8 cellular contexts compared by ENCODE assay signal in genomic region chr15:42920281-42921048, GRCh38. TPM values are rescaled to one million over a fixed set of nuclear protein-coding genes. Genes with fewer than 3 reads are reported as not detected.
DNase-seq lines count a peak whose midpoint lies in the region; ATAC-seq and FAIRE-seq lines count a peak whose summit lies in the region.

Gene TTBK2 (minus strand): TSS chr15:42920778. CDS start chr15:42878617, 42,161 bp downstream.

- H3K9me3 Mint-ChIP-seq in activated CD8-positive, alpha-beta memory T cell treated with anti-CD3 and anti-CD28 coated beads, Interleukin-2, amount 10 ng/mL, durations not matched to agents 7 days and 5 days (ENCODE audit: low read depth), result no peaks in the 10 kb centered on the region

- H3K4me3 Mint-ChIP-seq in activated CD8-positive, alpha-beta memory T cell treated with anti-CD3 and anti-CD28 coated beads, Interleukin-2, amount 10 ng/mL, durations not matched to agents 7 days and 5 days, result peak within 1 kb of the TSS; percentile 95

- H4K8ac ChIP-seq in mesendoderm (ENCODE audit: low read depth, low read length), result peak within 1 kb of the TSS; percentile 30

- H4K5ac ChIP-seq in mesendoderm (ENCODE audit: low read length), result no peak within 1 kb of the TSS

- peak; percentile 94 for FAIRE-seq in HTR-8/SVneo (lab: Jason Lieb, UNC)

- H3K9ac ChIP-seq in endocrine pancreas (ENCODE audit: control insufficient read depth, insufficient read depth, low read length) (peak within 1 kb of the TSS; percentile 90), mesendoderm (ENCODE audit: low read length) (peak within 1 kb of the TSS; percentile 43)

- peak; percentile 87 for ATAC-seq in GM21367 (IDR thresholded peaks at IDR 0.05; ENCODE audit: unreplicated experiment)
- ATAC-seq in activated CD8-positive, alpha-beta memory T cell treated with anti-CD3 and anti-CD28 coated beads, Interleukin-2, amount 10 ng/mL, durations not matched to agents 7 days and 5 days, result peak; percentile 97

- H3K18ac ChIP-seq in mesendoderm (ENCODE audit: low read length), result peak within 1 kb of the TSS; percentile 40

- peaks cover 3% of the 10 kb centered on the region for H3K36me3 Mint-ChIP-seq in activated CD8-positive, alpha-beta memory T cell treated with anti-CD3 and anti-CD28 coated beads, Interleukin-2, amount 10 ng/mL, durations not matched to agents 7 days and 5 days

- peak within 1 kb of the TSS; percentile 89 for H3K27ac Mint-ChIP-seq in activated CD8-positive, alpha-beta memory T cell treated with anti-CD3 and anti-CD28 coated beads, Interleukin-2, amount 10 ng/mL, durations not matched to agents 7 days and 5 days

- H3K36me3 ChIP-seq in endocrine pancreas (ENCODE audit: control insufficient read depth, insufficient read depth, low read length) (no peaks in the 10 kb centered on the region), mesendoderm (ENCODE audit: control insufficient read depth, insufficient read depth, low read length) (no peaks in the 10 kb centered on the region)

- H3K27me3 ChIP-seq in endocrine pancreas (ENCODE audit: control insufficient read depth, insufficient read depth, low read length) (no peaks in the 10 kb centered on the region), mesendoderm (ENCODE audit: insufficient read depth, low read length, poor library complexity) (no peaks in the 10 kb centered on the region)

- H3K4me1 ChIP-seq in endocrine pancreas (ENCODE audit: control insufficient read depth, insufficient read depth, low read length) (peaks cover 12% of the 10 kb centered on the region), mesendoderm (ENCODE audit: control insufficient read depth, low read depth, low read length) (peaks cover 4% of the 10 kb centered on the region)

- no peak within 1 kb of the TSS for H2AK5ac ChIP-seq in mesendoderm (ENCODE audit: low read length)

- no peak within 1 kb of the TSS for H3K4ac ChIP-seq in mesendoderm (ENCODE audit: low read depth, low read length)

- H3K4me3 ChIP-seq in endocrine pancreas (ENCODE audit: control insufficient read depth, insufficient read depth, low read length) (peak within 1 kb of the TSS; percentile 89), mesendoderm (ENCODE audit: low read length) (peak within 1 kb of the TSS; percentile 45)

- H3K4me2 ChIP-seq in mesendoderm (ENCODE audit: low read length), result peak within 1 kb of the TSS; percentile 86

- H2BK5ac ChIP-seq in mesendoderm (ENCODE audit: low read length), result no peak within 1 kb of the TSS

- H3K79me2 ChIP-seq in mesendoderm (ENCODE audit: control insufficient read depth, insufficient read depth, low read length), result no peaks in the 10 kb centered on the region

- H3K56ac ChIP-seq in mesendoderm (ENCODE audit: low read length), result peak within 1 kb of the TSS; percentile 79

- whole genome bisulfite sequencing in mesendoderm (ENCODE audit: extremely low coverage, insufficient coverage, low lambda C conversion rate), result no CpG with 5 or more reads among the region's 75 CpGs

- no peak within 1 kb of the TSS for H2BK120ac ChIP-seq in mesendoderm (ENCODE audit: low read depth, low read length)

- H3K27ac ChIP-seq in mesendoderm (ENCODE audit: low read depth, low read length), result peak within 1 kb of the TSS; percentile 9

- H3K79me1 ChIP-seq in mesendoderm (ENCODE audit: low read length), result no peaks in the 10 kb centered on the region

- no peak within 1 kb of the TSS for H2BK15ac ChIP-seq in mesendoderm (replicated peaks; ENCODE audit: low read depth)

- H3K23ac ChIP-seq in mesendoderm (ENCODE audit: low read length), result no peak within 1 kb of the TSS

- no peaks in the 10 kb centered on the region for H3K27me3 Mint-ChIP-seq in activated CD8-positive, alpha-beta memory T cell treated with anti-CD3 and anti-CD28 coated beads, Interleukin-2, amount 10 ng/mL, durations not matched to agents 7 days and 5 days

- CTCF ChIA-PET in activated CD8-positive, alpha-beta memory T cell treated with anti-CD3 and anti-CD28 coated beads, Interleukin-2, amount 10 ng/mL, durations not matched to agents 7 days and 5 days (lab: Charles Lee), result interaction anchor here (1.9 kb wide), 1 partner anchor 216 kb away, joined by 12 read pairs; no protein-coding TSS in a partner anchor

- H3K9me3 ChIP-seq in endocrine pancreas (ENCODE audit: control insufficient read depth, low read length), result no peaks in the 10 kb centered on the region

- DNase-seq in COLO829 (ENCODE audit: low spot score) (peak; percentile 91), HTR-8/SVneo (ENCODE audit: insufficient read length, low spot score) (peak; percentile 93), NOMO-1 treated with dmso at 0.1 percent for 144 hours (lab: John Stamatoyannopoulos, UW; ENCODE audit: unreplicated experiment) (peak; percentile 97), mesendoderm (peak; percentile 99)
- peak; percentile 98 for DNase-seq in activated CD8-positive, alpha-beta memory T cell treated with anti-CD3 and anti-CD28 coated beads, Interleukin-2, amount 10 ng/mL, durations not matched to agents 7 days and 5 days
- DNase-seq in stimulated activated CD8-positive, alpha-beta memory T cell treated with anti-CD3 and anti-CD28 coated beads, Interleukin-15, amount 100 ng/mL, for 1 hour (ENCODE audit: low read depth), result peak; percentile 93

- H3K4me1 Mint-ChIP-seq in activated CD8-positive, alpha-beta memory T cell treated with anti-CD3 and anti-CD28 coated beads, Interleukin-2, amount 10 ng/mL, durations not matched to agents 7 days and 5 days, result peaks cover 38% of the 10 kb centered on the region

RNA-seq across cellular contexts. Expression of gene TTBK2, which starts in this region (rescaled TPM):
- total RNA-seq in activated CD8-positive, alpha-beta memory T cell treated with anti-CD3 and anti-CD28 coated beads, Interleukin-2, amount 10 ng/mL, durations not matched to agents 7 days and 5 days, result 10 to 100 TPM; 12.9 to 20.0 TPM
- 3.1 TPM for polyA plus RNA-seq in mesendoderm (2013, experiment 1 of 2)
- 3.3 TPM for polyA plus RNA-seq in mesendoderm (2013, experiment 2 of 2)

Comparison
In these comparisons a context has a peak if more than half of its experiments do, and no peak if none do; other contexts are left out.
1. Peak in every context shown above with its lines: DNase-seq, ATAC-seq, H3K4me3 ChIP-seq and H3K27ac ChIP-seq.